ENCODE assay signal across 18 cellular contexts in the genomic region with DNA sequence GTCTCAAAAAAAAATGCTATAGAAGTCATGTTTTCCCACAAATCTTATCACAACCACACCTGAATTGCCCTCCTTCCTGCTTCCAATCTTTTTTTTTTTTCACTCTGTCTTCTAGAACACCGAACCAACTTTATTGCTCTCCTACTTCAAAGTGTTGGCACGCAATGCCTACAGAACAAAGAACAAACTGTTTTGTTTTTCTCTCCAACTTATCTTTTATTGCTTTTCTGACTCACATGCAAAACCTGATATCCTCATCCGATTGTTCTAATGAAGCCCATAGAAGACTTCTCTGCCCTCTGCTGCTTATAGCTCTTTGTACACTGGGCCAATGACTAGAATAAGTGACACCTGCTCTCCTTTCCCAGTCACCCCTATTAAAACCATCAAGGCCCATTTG.
DNase-seq lines count a peak whose midpoint lies in the region; TF ChIP-seq lines count a peak whose summit lies in the region.
"Had no signal": no experiment of that assay in that cellular context is flagged by ENCODE, and none has a peak within 500 bp of the region (broad histone marks: within the 10 kb centered on the region; RNA-seq: fewer than 3 reads in every experiment).

No MANE protein-coding gene starts in this region.

- no peak overlapping the region for H3K27ac ChIP-seq in thyroid gland
- H3K27ac ChIP-seq: BLaER1 treated with 17β-estradiol and CSF1 and Interleukin-3, amounts not matched to agents 10 nM and 100 nM; SK-N-MC had no signal

- H3K27ac Mint-ChIP-seq in nephron progenitor cell: peak overlapping the region; percentile 11
- H3K27ac Mint-ChIP-seq: CD8-positive, alpha-beta memory T cell; GM23338 had no signal

- WGBS in thyroid gland, 2 donors: 93 to 97% methylated on average over 3 of the region's 3 CpGs

- peaks cover 9% of the 10 kb centered on the region for H3K9me3 Mint-ChIP-seq in nephron progenitor cell
- H3K9me3 Mint-ChIP-seq: CD8-positive, alpha-beta memory T cell; GM23338 had no signal

- no peaks in the 10 kb centered on the region for H3K27me3 ChIP-seq in thyroid gland
- H3K27me3 ChIP-seq: BLaER1 treated with 17β-estradiol and CSF1 and Interleukin-3, amounts not matched to agents 10 nM and 100 nM had no signal

- H3K4me1 Mint-ChIP-seq in nephron progenitor cell: peaks cover 5% of the 10 kb centered on the region
- H3K4me1 Mint-ChIP-seq: CD8-positive, alpha-beta memory T cell; GM23338 had no signal

- intact Hi-C loops in thyroid gland (cut with DNase I): no loop called here

- H3K36me3 Mint-ChIP-seq in nephron progenitor cell (ENCODE audit: low read depth): no peaks in the 10 kb centered on the region

- in situ Hi-C loops in GM13976 (cut with MboI; ENCODE audit: low sequenced_read_pairs, unreplicated experiment): no loop called here

- DNase-seq in DMS53 (lab: John Stamatoyannopoulos, UW) (peak; percentile 60), LHCN-M2 (ENCODE audit: low read depth) (peak; percentile 68), amniotic epithelial cell (ENCODE audit: low read depth) (peak; percentile 19), nephron progenitor cell (no peak), NAMALWA (ENCODE audit: low spot score) (no peak), thyroid gland (no peak), GM13976 (ENCODE audit: low spot score) (no peak)
- no peak for DNase-seq in activated CD4-positive, alpha-beta T cell treated with anti-CD3 and anti-CD28 coated beads for 48 hours
- DNase-seq: CD8-positive, alpha-beta memory T cell; DND-41; GDM1; NCI-H1417; NCI-H1930; NCI-H748 treated with DMSO at 0.1 percent for 48 hours had no signal

- TF ChIP-seq CTCF in nephron progenitor cell (IDR thresholded peaks at IDR 0.05) (no peak), thyroid gland (IDR thresholded peaks at IDR 0.05) (no peak), GM13976 (IDR thresholded peaks at IDR 0.05; ENCODE audit: borderline replicate concordance, control extremely low read depth, extremely low read depth, insufficient read depth, missing control alignments) (no peak)

- no peaks in the 10 kb centered on the region for H3K4me1 ChIP-seq in thyroid gland
- H3K4me1 ChIP-seq: BLaER1 treated with 17β-estradiol and CSF1 and Interleukin-3, amounts not matched to agents 10 nM and 100 nM had no signal

- no peak for TF ChIP-seq POLR2A in thyroid gland (IDR thresholded peaks at IDR 0.05)

- no peak overlapping the region for H3K4me3 Mint-ChIP-seq in nephron progenitor cell
- H3K4me3 Mint-ChIP-seq: CD8-positive, alpha-beta memory T cell; GM23338 had no signal

- H3K4me3 ChIP-seq in thyroid gland (replicated peaks in 1 of 3): no peak overlapping the region
- H3K4me3 ChIP-seq: BLaER1 treated with 17β-estradiol and CSF1 and Interleukin-3, amounts not matched to agents 10 nM and 100 nM; GM12878; GM23338; SK-N-MC had no signal

- no peaks in the 10 kb centered on the region for H3K36me3 ChIP-seq in thyroid gland
- H3K36me3 ChIP-seq: BLaER1 treated with 17β-estradiol and CSF1 and Interleukin-3, amounts not matched to agents 10 nM and 100 nM had no signal

- no peaks in the 10 kb centered on the region for H3K27me3 Mint-ChIP-seq in nephron progenitor cell (ENCODE audit: low read depth, poor library complexity)

- no peaks in the 10 kb centered on the region for H3K9me3 ChIP-seq in thyroid gland
- H3K9me3 ChIP-seq: BLaER1 treated with 17β-estradiol and CSF1 and Interleukin-3, amounts not matched to agents 10 nM and 100 nM had no signal

Comparison
In these comparisons a context has a peak if more than half of its experiments do, and no peak if none do; other contexts are left out.
1. DNase-seq: peak in DMS53 (single experiment), LHCN-M2 (single experiment) and amniotic epithelial cell (single experiment); none in nephron progenitor cell (single experiment), NAMALWA (single experiment), thyroid gland (0 of 2), activated CD4-positive, alpha-beta T cell treated with anti-CD3 and anti-CD28 coated beads for 48 hours (single experiment) and GM13976 (single experiment).